14 cellular contexts compared by ENCODE assay signal in genomic region chr18:47075098-47075883, GRCh38. TPM values are rescaled to one million over a fixed set of nuclear protein-coding genes. Genes with fewer than 3 reads are reported as not detected.
DNase-seq lines count a peak whose midpoint lies in the region; ATAC-seq and TF ChIP-seq lines count a peak whose summit lies in the region.
"Had no signal": no experiment of that assay in that cellular context is flagged by ENCODE, and none has a peak within 500 bp of the region (broad histone marks: within the 10 kb centered on the region; RNA-seq: fewer than 3 reads in every experiment).

No MANE protein-coding gene starts in this region.

- H2AFZ ChIP-seq in SK-N-SH (ENCODE audit: low read depth) = no peak overlapping the region

- H3K9me3 ChIP-seq in SK-N-SH (no peaks in the 10 kb centered on the region), transverse colon (no peaks in the 10 kb centered on the region)
- H3K9me3 ChIP-seq: neutrophil had no signal

- peaks cover 7% of the 10 kb centered on the region for H3K27me3 Mint-ChIP-seq in activated T-cell treated with anti-CD3 and anti-CD28 coated beads, Interleukin-2, amount 50 U/mL, for 4 hours (ENCODE audit: low read depth)

- TF ChIP-seq POLR2A in transverse colon (IDR thresholded peaks at IDR 0.05) = no peak

- CTCF ChIA-PET in SK-N-SH (lab: Yijun Ruan, JAX) = interaction anchor here (1.2 to 2.1 kb wide), 3 partner anchors 24 to 673 kb away, joined by 3 to 12 read pairs (median 5); no protein-coding TSS in a partner anchor

- TF ChIP-seq EP300 in SK-N-SH (IDR thresholded peaks at IDR 0.05; ENCODE audit: borderline replicate concordance in 1 of 2, low read depth in 1 of 2, low read length in 1 of 2) = no peak
- no peak for TF ChIP-seq EP300 in transverse colon (IDR thresholded peaks at IDR 0.05; ENCODE audit: low read depth)

- H3K4me3 Mint-ChIP-seq in activated T-cell treated with anti-CD3 and anti-CD28 coated beads, Interleukin-2, amount 50 U/mL, for 4 hours = no peak overlapping the region

- no peaks in the 10 kb centered on the region for H4K20me1 ChIP-seq in SK-N-SH (ENCODE audit: insufficient read depth)

- H3K4me1 ChIP-seq in SK-N-SH (ENCODE audit: control insufficient read depth in 1 of 2, insufficient read depth in 2 of 2, low read depth in 1 of 2, low read length in 1 of 2) = peaks cover 2 to 5% of the 10 kb centered on the region in 2 experiments; a peak in 1 of 4 replicates
- H3K4me1 ChIP-seq in foreskin keratinocyte = peaks cover 15% of the 10 kb centered on the region
- H3K4me1 ChIP-seq in transverse colon = no peaks in the 10 kb centered on the region

- ATAC-seq in SK-N-SH treated with all-trans-retinoic acid at 6 μM for 48 hours (peak; percentile 38), foreskin keratinocyte (peak; percentile 99)
- no peak for ATAC-seq in activated T-cell treated with anti-CD3 and anti-CD28 coated beads, Interleukin-2, amount 50 U/mL, for 4 hours

- H3K27me3 ChIP-seq in SK-N-SH (ENCODE audit: insufficient read depth) (no peaks in the 10 kb centered on the region), foreskin keratinocyte (no peaks in the 10 kb centered on the region), transverse colon (no peaks in the 10 kb centered on the region)
- H3K27me3 ChIP-seq: neutrophil had no signal

- 75% methylated on average over 12 of the region's 13 CpGs for WGBS in SK-N-SH (ENCODE audit: low lambda C conversion rate)
- WGBS in transverse colon (ENCODE audit: low coverage in 1 of 2), 2 donors = 41 to 47% methylated on average over 6 to 13 of the region's 13 CpGs

- no peaks in the 10 kb centered on the region for H3K36me3 Mint-ChIP-seq in activated T-cell treated with anti-CD3 and anti-CD28 coated beads, Interleukin-2, amount 50 U/mL, for 4 hours (ENCODE audit: insufficient read depth)

- H3K4me3 ChIP-seq in SK-N-SH (ENCODE audit: low read depth in 2 of 2, low read length in 1 of 2) = no peak overlapping the region
- H3K4me3 ChIP-seq in transverse colon = no peak overlapping the region

- intact Hi-C loops in transverse colon (cut with DNase I; ENCODE audit: low total_unique reads) = no loop called here

- no peaks in the 10 kb centered on the region for H3F3A ChIP-seq in SK-N-SH (replicated peaks; ENCODE audit: insufficient read depth)

- no peaks in the 10 kb centered on the region for H3K79me2 ChIP-seq in SK-N-SH (ENCODE audit: insufficient read depth)

- no peaks in the 10 kb centered on the region for H3K4me1 Mint-ChIP-seq in activated T-cell treated with anti-CD3 and anti-CD28 coated beads, Interleukin-2, amount 50 U/mL, for 4 hours (ENCODE audit: low read depth)

- TF ChIP-seq RAD21 in SK-N-SH (IDR thresholded peaks at IDR 0.05; ENCODE audit: low read length) = no peak

- H3K27ac ChIP-seq in SK-N-SH (ENCODE audit: low read depth in 2 of 2, low read length in 1 of 2) (no peak overlapping the region), foreskin keratinocyte (peak overlapping the region; percentile 45), transverse colon (no peak overlapping the region)
- H3K27ac ChIP-seq: neutrophil had no signal

- POLR2A ChIA-PET in SK-N-SH (lab: Yijun Ruan, JAX) = no interaction called here

- TF ChIP-seq CTCF in SK-N-SH (IDR thresholded peaks at IDR 0.05) (no peak), foreskin keratinocyte (conservative IDR thresholded peaks at IDR 0.05) (no peak), transverse colon (IDR thresholded peaks at IDR 0.05) (no peak)

- no peak for DNase-seq in SK-N-SH
- DNase-seq in RPMI7951 (ENCODE audit: low read depth) = peak; percentile 54
- DNase-seq in foreskin keratinocyte = peak; percentile 35 to 64
- peak; percentile 9 for DNase-seq in transverse colon
- no peak for DNase-seq in NCI-H128 (lab: John Stamatoyannopoulos, UW; ENCODE audit: unreplicated experiment)
- DNase-seq in activated T-cell treated with anti-CD3 and anti-CD28 coated beads, Interleukin-2, amount 50 U/mL, for 4 hours = no peak
- no peak for DNase-seq in NCI-H1436 treated with DMSO at 0.1 percent for 48 hours (lab: John Stamatoyannopoulos, UW)
- DNase-seq: activated CD8-positive, alpha-beta memory T cell treated with anti-CD3 and anti-CD28 coated beads, Interleukin-2, amount 50 U/mL, for 4 hours; anterior cingulate cortex; NK-92 treated with Interleukin-12 subunit alpha and Interleukin-12 subunit beta, amount 100 ng/mL, for 24 hours; stimulated activated CD4-positive, alpha-beta T cell treated with anti-CD3 and anti-CD28 coated beads, Interleukin-15, amount 100 ng/mL, for 24 hours had no signal

- no peak overlapping the region for H3K4me2 ChIP-seq in SK-N-SH

- no peaks in the 10 kb centered on the region for H3K9me2 ChIP-seq in SK-N-SH

- H3K9me3 Mint-ChIP-seq in activated T-cell treated with anti-CD3 and anti-CD28 coated beads, Interleukin-2, amount 50 U/mL, for 4 hours = no peaks in the 10 kb centered on the region

- H3K9ac ChIP-seq in SK-N-SH = no peak overlapping the region

- in situ Hi-C loops in transverse colon (cut with MboI; ENCODE audit: low pct_ligation_motif_present in 1 of 4, low pct_unique_long_range_greater_than_20kb in 1 of 4, low sequenced_read_pairs in 3 of 4) = no loop called here

- H3K36me3 ChIP-seq in SK-N-SH (replicated peaks in 1 of 2; ENCODE audit: control insufficient read depth in 1 of 2, insufficient read depth in 2 of 2, low read length in 1 of 2) = peaks cover 0 to 3% of the 10 kb centered on the region in 2 experiments
- H3K36me3 ChIP-seq in transverse colon = no peaks in the 10 kb centered on the region
- H3K36me3 ChIP-seq: neutrophil had no signal

TF ChIP-seq in SK-N-SH treated with all-trans-retinoic acid at 6 μM for 48 hours, 23 proteins besides CTCF, POLR2A, EP300 and RAD21 (continues in another document):
- TF ChIP-seq ZC3H10 (CRISPR knock-in tag; IDR thresholded peaks at IDR 0.05) (no peak), ZNF8 (CRISPR knock-in tag; IDR thresholded peaks at IDR 0.05) (no peak), TCF4 (CRISPR knock-in tag; IDR thresholded peaks at IDR 0.05; ENCODE audit: borderline replicate concordance) (no peak), TSHZ2 (CRISPR knock-in tag; IDR thresholded peaks at IDR 0.05) (no peak)

TF ChIP-seq in SK-N-SH, 30 proteins besides CTCF, POLR2A, EP300 and RAD21 (continues in another document):
- no peak for TF ChIP-seq RFX5 (IDR thresholded peaks at IDR 0.05; ENCODE audit: low read length)
- TF ChIP-seq SMC3 (IDR thresholded peaks at IDR 0.05; ENCODE audit: low read depth, low read length) = no peak
- TF ChIP-seq EZH2phosphoT487 (IDR thresholded peaks at IDR 0.05; ENCODE audit: borderline replicate concordance, low read depth) = no peak
- no peak for TF ChIP-seq USF1 (IDR thresholded peaks at IDR 0.05; ENCODE audit: borderline replicate concordance, low read depth)
- TF ChIP-seq NRF1 (IDR thresholded peaks at IDR 0.05; ENCODE audit: low read depth, low read length) = no peak
- no peak for TF ChIP-seq NFIC (IDR thresholded peaks at IDR 0.05; ENCODE audit: borderline replicate concordance)
- no peak for TF ChIP-seq FOXJ3 (CRISPR knock-in tag; IDR thresholded peaks at IDR 0.05)
- TF ChIP-seq MXI1 (IDR thresholded peaks at IDR 0.05; ENCODE audit: low read depth, low read length) = no peak
- TF ChIP-seq MEF2A (IDR thresholded peaks at IDR 0.05; ENCODE audit: borderline replicate concordance, low read depth) = no peak
- TF ChIP-seq REST (IDR thresholded peaks at IDR 0.05; ENCODE audit: low read depth, low read length) = no peak
- no peak for TF ChIP-seq TEAD4 (IDR thresholded peaks at IDR 0.05; ENCODE audit: borderline replicate concordance, insufficient read depth)

RNA-seq across cellular contexts. Expression of gene ELOA2, which starts 39.9 kb away (rescaled TPM):
- polyA plus RNA-seq in SK-N-SH (2012; rRNA removed) (not detected in 2 replicates), foreskin keratinocyte (not detected in 2 replicates)
- not detected in 2 replicates for polyA plus RNA-seq in SK-N-SH (2012; cell fraction: cytosol; rRNA removed)
- polyA plus RNA-seq in SK-N-SH (2012; cell fraction: nucleus; rRNA removed) = not detected in 2 replicates
- not detected in 2 replicates for total RNA-seq in RPMI7951 (2014; rRNA removed; shearing (Covaris generic))
- total RNA-seq in foreskin keratinocyte (not detected in 2 replicates), transverse colon (not detected)
- total RNA-seq in activated T-cell treated with anti-CD3 and anti-CD28 coated beads, Interleukin-2, amount 50 U/mL, for 4 hours = not detected
- total RNA-seq: epithelial cell of proximal tubule had no signal

Comparison
In these comparisons a context has a peak if more than half of its experiments do, and no peak if none do; other contexts are left out.
1. ATAC-seq: peak in SK-N-SH treated with all-trans-retinoic acid at 6 μM for 48 hours (single experiment) and foreskin keratinocyte (single experiment); none in activated T-cell treated with anti-CD3 and anti-CD28 coated beads, Interleukin-2, amount 50 U/mL, for 4 hours (0 of 2).
2. DNase-seq: peak in RPMI7951 (single experiment), foreskin keratinocyte (2 of 2) and transverse colon (single experiment); none in SK-N-SH (single experiment), NCI-H128 (single experiment), activated T-cell treated with anti-CD3 and anti-CD28 coated beads, Interleukin-2, amount 50 U/mL, for 4 hours (single experiment) and NCI-H1436 treated with DMSO at 0.1 percent for 48 hours (single experiment).